ENCODE assay signal across 19 cellular contexts in genomic region chr4:56139241-56139827, GRCh38.
"Had no signal": no experiment of that assay in that cellular context is flagged by ENCODE, and none has a peak within 500 bp of the region (broad histone marks: within the 10 kb centered on the region; RNA-seq: fewer than 3 reads in every experiment).

No MANE protein-coding gene starts in this region.

- H3K4me3 Mint-ChIP-seq: activated CD4-positive, alpha-beta T cell treated with anti-CD3 and anti-CD28 coated beads for 36 hours; activated CD8-positive, alpha-beta T cell treated with anti-CD3 and anti-CD28 coated beads for 36 hours; central memory CD8-positive, alpha-beta T cell had no signal

- H3K9me3 Mint-ChIP-seq: activated CD8-positive, alpha-beta T cell treated with anti-CD3 and anti-CD28 coated beads for 36 hours; activated naive CD4-positive, alpha-beta T cell treated with anti-CD3 and anti-CD28 coated beads, Interleukin-2, amount 50 U/mL, for 72 hours; central memory CD8-positive, alpha-beta T cell had no signal

- H3K4me3 ChIP-seq: body of pancreas, heart right ventricle, lower lobe of right lung, pancreas, stomach, testis had no signal

- H3K4me1 Mint-ChIP-seq: activated CD4-positive, alpha-beta T cell treated with anti-CD3 and anti-CD28 coated beads for 36 hours; central memory CD8-positive, alpha-beta T cell had no signal

- H3K27ac ChIP-seq: body of pancreas, heart right ventricle, lower lobe of right lung, pancreas, stomach, testis had no signal

- DNase-seq: activated CD4-positive, alpha-beta T cell treated with anti-CD3 and anti-CD28 coated beads for 36 hours; activated CD8-positive, alpha-beta T cell treated with anti-CD3 and anti-CD28 coated beads for 36 hours; activated effector memory CD4-positive, alpha-beta T cell treated with anti-CD3 and anti-CD28 coated beads, Interleukin-2, amount 50 U/mL, for 16 hours; activated T-cell treated with anti-CD3 and anti-CD28 coated beads, Interleukin-2, amount 50 U/mL, for 48 hours; amygdala; body of pancreas; effector CD8-positive, alpha-beta T cell; foreskin melanocyte; heart right ventricle; left cardiac atrium; lower lobe of right lung; midbrain; pancreas; stimulated activated CD4-positive, alpha-beta T cell treated with anti-CD3 and anti-CD28 coated beads, Interleukin-12 subunit alpha, Interleukin-12 subunit beta, amount 100 ng/mL, for 4 hours; stimulated activated CD4-positive, alpha-beta T cell treated with anti-CD3 and anti-CD28 coated beads, Interleukin-2, amount 100 ng/mL, for 24 hours; stomach; testis had no signal

- H3K27me3 ChIP-seq: body of pancreas, pancreas, stomach, testis had no signal

- H3K36me3 Mint-ChIP-seq: activated naive CD4-positive, alpha-beta T cell treated with anti-CD3 and anti-CD28 coated beads, Interleukin-2, amount 50 U/mL, for 72 hours had no signal

- ATAC-seq: activated CD4-positive, alpha-beta T cell treated with anti-CD3 and anti-CD28 coated beads for 36 hours; activated CD8-positive, alpha-beta T cell treated with anti-CD3 and anti-CD28 coated beads for 36 hours; activated naive CD4-positive, alpha-beta T cell treated with anti-CD3 and anti-CD28 coated beads, Interleukin-2, amount 50 U/mL, for 72 hours; body of pancreas; heart right ventricle; left cardiac atrium; lower lobe of right lung; pancreas had no signal

- H3K9me3 ChIP-seq: body of pancreas, heart right ventricle, lower lobe of right lung, pancreas, stomach, testis had no signal

- H3K27ac Mint-ChIP-seq: activated CD4-positive, alpha-beta T cell treated with anti-CD3 and anti-CD28 coated beads for 36 hours; activated CD8-positive, alpha-beta T cell treated with anti-CD3 and anti-CD28 coated beads for 36 hours; activated naive CD4-positive, alpha-beta T cell treated with anti-CD3 and anti-CD28 coated beads, Interleukin-2, amount 50 U/mL, for 72 hours had no signal

- H3K4me1 ChIP-seq: body of pancreas, heart right ventricle, lower lobe of right lung, pancreas, testis had no signal

- H3K36me3 ChIP-seq: heart right ventricle, lower lobe of right lung, pancreas, stomach had no signal
